ENCODE assay signal across 9 cellular contexts in genomic region chr19:4014541-4015491, GRCh38. TPM values are rescaled to one million over a fixed set of nuclear protein-coding genes. Genes with fewer than 3 reads are reported as not detected.
DNase-seq lines count a peak whose midpoint lies in the region; ATAC-seq and TF ChIP-seq lines count a peak whose summit lies in the region.
"Had no signal": no experiment of that assay in that cellular context is flagged by ENCODE, and none has a peak within 500 bp of the region (broad histone marks: within the 10 kb centered on the region; RNA-seq: fewer than 3 reads in every experiment).

No MANE protein-coding gene starts in this region.

- intact Hi-C loops in left ventricle myocardium inferior (cut with micrococcal nuclease) = no loop called here

- TF ChIP-seq CTCF in left ventricle myocardium inferior (IDR thresholded peaks at IDR 0.05; ENCODE audit: borderline replicate concordance) = no peak

- ATAC-seq in GM21447 (IDR thresholded peaks at IDR 0.05; ENCODE audit: unreplicated experiment) = no peak

- DNase-seq in H7 = peak; percentile 91
- DNase-seq in activated T-cell treated with anti-CD3 and anti-CD28 coated beads, Interleukin-2, amount 50 U/mL, for 1 hour = peak; percentile 64
- peak; percentile 64 for DNase-seq in left ventricle myocardium inferior
- peak; percentile 53 for DNase-seq in stimulated activated CD4-positive, alpha-beta T cell treated with anti-CD3 and anti-CD28 coated beads, Interleukin-15, amount 100 ng/mL, for 24 hours
- DNase-seq in SKM-1 (lab: John Stamatoyannopoulos, UW; ENCODE audit: unreplicated experiment) = no peak
- no peak for DNase-seq in NCI-H82 (lab: John Stamatoyannopoulos, UW)
- DNase-seq in ACHN = no peak
- DNase-seq: SJCRH30 had no signal

- peaks cover 78% of the 10 kb centered on the region for H3K4me1 ChIP-seq in left ventricle myocardium inferior

- H3K36me3 ChIP-seq in H7 (replicated peaks; ENCODE audit: control insufficient read depth, insufficient read depth, low read length) = peaks cover 3% of the 10 kb centered on the region
- peaks cover 23% of the 10 kb centered on the region for H3K36me3 ChIP-seq in left ventricle myocardium inferior

- H3K27ac ChIP-seq in left ventricle myocardium inferior (replicated peaks) = peak overlapping the region; percentile 90
- H3K27ac ChIP-seq: SJCRH30 had no signal

- in situ Hi-C loops in ACHN (cut with HindIII; ENCODE audit: low pct_ligation_motif_present, low pct_unique_long_range_greater_than_20kb, low sequenced_read_pairs) = no loop called here

- H3K27me3 ChIP-seq in H7 (ENCODE audit: control insufficient read depth, insufficient read depth, low read length) = no peaks in the 10 kb centered on the region
- no peaks in the 10 kb centered on the region for H3K27me3 ChIP-seq in left ventricle myocardium inferior (ENCODE audit: low read depth)
- H3K27me3 ChIP-seq: SJCRH30 had no signal

- H3K9me3 ChIP-seq in left ventricle myocardium inferior (replicated peaks) = no peaks in the 10 kb centered on the region
- H3K9me3 ChIP-seq: SJCRH30 had no signal

- H3K4me3 ChIP-seq in H7 (ENCODE audit: insufficient read depth, low read depth, low read length) = no peak overlapping the region
- peak overlapping the region; percentile 60 for H3K4me3 ChIP-seq in left ventricle myocardium inferior
- H3K4me3 ChIP-seq: SJCRH30 had no signal

RNA-seq across cellular contexts. Expression of gene PIAS4, which starts 7.3 kb away (rescaled TPM):
- total RNA-seq in H7 (2014; rRNA removed; shearing (Covaris generic)) = 47.9 and 54.4 TPM in 2 replicates
- 15.4 TPM for total RNA-seq in left ventricle myocardium inferior

RNA-seq across cellular contexts. Expression of gene EEF2, which starts 29.6 kb away (rescaled TPM):
- 2,968 and 3,290 TPM in 2 replicates for total RNA-seq in H7 (2014; rRNA removed; shearing (Covaris generic))
- total RNA-seq in left ventricle myocardium inferior = 2,303 TPM

RNA-seq across cellular contexts. Expression of gene DAPK3, which starts 43.9 kb away (rescaled TPM):
- total RNA-seq in H7 (2014; rRNA removed; shearing (Covaris generic)) = 124 and 131 TPM in 2 replicates
- 74.6 TPM for total RNA-seq in left ventricle myocardium inferior

RNA-seq across cellular contexts. Expression of gene ZBTB7A, which starts 51.9 kb away (rescaled TPM):
- total RNA-seq in H7 (2014; rRNA removed; shearing (Covaris generic)) = 18.3 and 20.8 TPM in 2 replicates
- total RNA-seq in left ventricle myocardium inferior = 30.6 TPM

Comparison
In these comparisons a context has a peak if more than half of its experiments do, and no peak if none do; other contexts are left out.
1. DNase-seq: peak in H7 (single experiment), activated T-cell treated with anti-CD3 and anti-CD28 coated beads, Interleukin-2, amount 50 U/mL, for 1 hour (single experiment), left ventricle myocardium inferior (single experiment) and stimulated activated CD4-positive, alpha-beta T cell treated with anti-CD3 and anti-CD28 coated beads, Interleukin-15, amount 100 ng/mL, for 24 hours (single experiment); none in SKM-1 (single experiment), NCI-H82 (single experiment) and ACHN (single experiment).